8 cellular contexts compared by ENCODE assay signal in genomic region chr4:36385951-36386561, GRCh38.
DNase-seq lines count a peak whose midpoint lies in the region; ATAC-seq and TF ChIP-seq lines count a peak whose summit lies in the region.

No MANE protein-coding gene starts in this region.

- H3K4me3 ChIP-seq in heart left ventricle (no peak overlapping the region), left ventricle myocardium inferior (no peak overlapping the region)

- peaks cover 0 to 2% (median under 1%) of the 10 kb centered on the region in 6 donors for H3K9me3 Mint-ChIP-seq in immature natural killer cell

- ATAC-seq in heart left ventricle (peak in 3 of 4 donors; percentile 33 to 70 (median 66)), HG02970 (IDR thresholded peaks at IDR 0.05; ENCODE audit: low FRiP score, unreplicated experiment) (peak; percentile 85)

- TF ChIP-seq POLR2A in heart left ventricle (IDR thresholded peaks at IDR 0.05), result no peak

- no peaks in the 10 kb centered on the region for H3K27me3 ChIP-seq in heart left ventricle
- H3K27me3 ChIP-seq in left ventricle myocardium inferior (ENCODE audit: low read depth), result peaks cover 13% of the 10 kb centered on the region

- H3K27ac ChIP-seq in heart left ventricle (peak overlapping the region in 1 of 12 donors; percentile 70), left ventricle myocardium inferior (replicated peaks) (no peak overlapping the region)

- no peaks in the 10 kb centered on the region for H3K36me3 ChIP-seq in heart left ventricle
- no peaks in the 10 kb centered on the region for H3K36me3 ChIP-seq in left ventricle myocardium inferior

- H3K4me3 Mint-ChIP-seq in immature natural killer cell, result peak overlapping the region; percentile 15 to 73 (median 63)

- peak in 1 of 5 donors; percentile 16 for DNase-seq in heart left ventricle
- DNase-seq in left ventricle myocardium inferior, result no peak
- peak; percentile 5 for DNase-seq in RPMI8226
- DNase-seq in immature natural killer cell, result peak; percentile 74 to 79 (median 76)
- DNase-seq in mesenteric fat pad (ENCODE audit: low spot score), result no peak
- no peak for DNase-seq in cerebellum (ENCODE audit: low spot score)
- no peak for DNase-seq in NCI-H1930 (lab: John Stamatoyannopoulos, UW)

- H3K9me3 ChIP-seq in heart left ventricle (peaks cover 0 to under 1% (median 0%) of the 10 kb centered on the region in 12 donors), left ventricle myocardium inferior (replicated peaks) (peaks cover 1% of the 10 kb centered on the region)

- peaks cover 8 to 31% (median 25%) of the 10 kb centered on the region in 3 donors for H3K27me3 Mint-ChIP-seq in immature natural killer cell (ENCODE audit: low read depth in 3 of 3)

- WGBS in heart left ventricle, 4 donors, result 42 to 51% (median 51%) methylated on average over 5 of the region's 5 CpGs

- TF ChIP-seq CTCF in heart left ventricle (IDR thresholded peaks at IDR 0.05) (no peak), left ventricle myocardium inferior (IDR thresholded peaks at IDR 0.05; ENCODE audit: borderline replicate concordance) (no peak)

- peak overlapping the region; percentile 57 to 93 (median 86) for H3K27ac Mint-ChIP-seq in immature natural killer cell

- H3K4me1 ChIP-seq in heart left ventricle (peaks cover 0 to 16% (median 0%) of the 10 kb centered on the region in 12 donors), left ventricle myocardium inferior (no peaks in the 10 kb centered on the region)

- H3K36me3 Mint-ChIP-seq in immature natural killer cell, result no peaks in the 10 kb centered on the region

- H3K4me1 Mint-ChIP-seq in immature natural killer cell, result peaks cover 20 to 31% of the 10 kb centered on the region in 2 donors

- intact Hi-C loops in heart left ventricle (cut with DNase I) (no loop called here), left ventricle myocardium inferior (cut with micrococcal nuclease) (no loop called here)

Comparison
In these comparisons a context has a peak if more than half of its experiments do, and no peak if none do; other contexts are left out.
1. DNase-seq: peak in RPMI8226 (single experiment) and immature natural killer cell (3 of 3); none in left ventricle myocardium inferior (single experiment), mesenteric fat pad (single experiment), cerebellum (single experiment) and NCI-H1930 (0 of 2).